Comparison of ENCODE assay signal across 8 cellular contexts in the genomic region with DNA sequence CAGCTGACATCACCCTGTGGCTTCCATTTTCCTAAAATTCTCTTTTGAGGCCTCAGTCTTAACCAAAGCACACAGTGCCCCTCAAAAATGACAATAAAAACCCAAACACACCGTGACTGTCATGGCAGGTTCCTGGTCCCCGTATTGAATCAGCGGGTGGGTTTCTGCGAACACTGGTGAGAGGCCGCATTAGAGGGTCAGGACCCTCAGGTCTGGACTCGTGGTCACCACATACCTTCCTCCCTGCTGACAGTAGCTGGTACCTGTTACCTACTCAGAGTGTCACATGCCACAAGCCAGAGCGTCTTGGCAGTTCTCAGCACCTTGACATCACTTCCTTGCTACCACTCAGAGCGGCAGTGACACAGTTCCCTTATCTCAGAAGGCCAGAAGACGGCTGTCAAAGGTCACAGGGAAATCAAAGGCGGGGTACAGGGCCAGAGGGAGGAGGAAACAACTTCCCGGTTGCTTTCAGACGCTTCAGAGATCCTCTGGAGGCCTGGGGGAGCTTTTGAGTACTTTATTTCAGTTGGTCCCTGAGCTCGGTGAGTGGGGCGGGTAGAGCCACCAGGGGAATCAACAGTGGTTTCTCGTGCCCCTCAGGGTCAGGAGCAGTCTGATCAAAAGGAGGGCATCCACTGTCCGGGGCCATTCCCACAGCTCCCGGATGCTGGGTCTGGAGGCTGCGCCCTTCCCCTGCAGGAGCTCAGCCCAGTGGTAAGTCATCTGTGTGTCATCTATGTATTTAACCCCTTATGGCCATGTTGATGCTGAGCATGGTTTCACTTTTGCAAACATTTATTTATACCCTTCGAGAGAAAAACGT. TPM values are rescaled to one million over a fixed set of nuclear protein-coding genes. Genes with fewer than 3 reads are reported as not detected.
DNase-seq lines count a peak whose midpoint lies in the region; ATAC-seq and TF ChIP-seq lines count a peak whose summit lies in the region.

A gene (minus strand): TSS at position 281 of the 826 bp plus-strand sequence.
A gene with protein sequence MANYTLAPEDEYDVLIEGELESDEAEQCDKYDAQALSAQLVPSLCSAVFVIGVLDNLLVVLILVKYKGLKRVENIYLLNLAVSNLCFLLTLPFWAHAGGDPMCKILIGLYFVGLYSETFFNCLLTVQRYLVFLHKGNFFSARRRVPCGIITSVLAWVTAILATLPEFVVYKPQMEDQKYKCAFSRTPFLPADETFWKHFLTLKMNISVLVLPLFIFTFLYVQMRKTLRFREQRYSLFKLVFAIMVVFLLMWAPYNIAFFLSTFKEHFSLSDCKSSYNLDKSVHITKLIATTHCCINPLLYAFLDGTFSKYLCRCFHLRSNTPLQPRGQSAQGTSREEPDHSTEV (plus strand): TSS at position 474 of the 826 bp plus-strand sequence. CDS start 821 bp downstream, outside the sequence.

- TF ChIP-seq POLR2A in upper lobe of left lung (IDR thresholded peaks at IDR 0.05) = peak in 3 of 4 donors; percentile 48 to 88 (median 60)

- no peaks in the 10 kb centered on the region for H3K9me3 ChIP-seq in neuronal stem cell (replicated peaks in 1 of 2; ENCODE audit: control insufficient read depth in 2 of 2, insufficient read depth in 1 of 2, low read depth in 1 of 2, low read length in 2 of 2)
- no peaks in the 10 kb centered on the region for H3K9me3 ChIP-seq in upper lobe of left lung

- peak within 1 kb of the TSS; percentile 32 for H3K4me3 ChIP-seq in AG10803 (ENCODE audit: low read length)
- no peak within 1 kb of the TSS for H3K4me3 ChIP-seq in neuronal stem cell (ENCODE audit: low read length in 2 of 2)
- H3K4me3 ChIP-seq in upper lobe of left lung = peak within 1 kb of the TSS; percentile 19 to 52 (median 36)

- peak within 1 kb of the TSS; percentile 62 for H3K23ac ChIP-seq in neuronal stem cell (ENCODE audit: low read depth, low read length, poor library complexity)

- H3K79me1 ChIP-seq in neuronal stem cell (ENCODE audit: low read depth, low read length) = no peaks in the 10 kb centered on the region

- no peak within 1 kb of the TSS for H3K4ac ChIP-seq in neuronal stem cell (ENCODE audit: low read length)

- no peak within 1 kb of the TSS for H2BK120ac ChIP-seq in neuronal stem cell (ENCODE audit: low read depth, low read length)

- H3K14ac ChIP-seq in neuronal stem cell (ENCODE audit: low read length) = no peak within 1 kb of the TSS

- H3K18ac ChIP-seq in neuronal stem cell (ENCODE audit: low read length) = no peak within 1 kb of the TSS

- no peak within 1 kb of the TSS for H4K8ac ChIP-seq in neuronal stem cell (ENCODE audit: low read depth, low read length)

- no peak within 1 kb of the TSS for H3K4me2 ChIP-seq in neuronal stem cell (ENCODE audit: insufficient read depth, low read length, poor library complexity, severe bottlenecking)

- H2BK15ac ChIP-seq in neuronal stem cell (ENCODE audit: low read length) = no peak within 1 kb of the TSS

- no peak for TF ChIP-seq CTCF in AG10803 (conservative IDR thresholded peaks at IDR 0.05; ENCODE audit: low read length)
- TF ChIP-seq CTCF in upper lobe of left lung (IDR thresholded peaks at IDR 0.05) = no peak

- no peak within 1 kb of the TSS for H2AFZ ChIP-seq in neuronal stem cell (ENCODE audit: low read length)

- H2BK12ac ChIP-seq in neuronal stem cell (ENCODE audit: low read length) = no peak within 1 kb of the TSS

- no peak within 1 kb of the TSS for H4K91ac ChIP-seq in neuronal stem cell (ENCODE audit: low read depth, low read length, poor library complexity)

- H3K27me3 ChIP-seq in neuronal stem cell (ENCODE audit: control insufficient read depth in 3 of 3, insufficient read depth in 3 of 3, low read depth in 1 of 3, low read length in 3 of 3) = peaks cover 0 to 6% (median 0%) of the 10 kb centered on the region in 3 experiments
- no peaks in the 10 kb centered on the region for H3K27me3 ChIP-seq in upper lobe of left lung

- peak in 3 of 4 donors; percentile 16 to 75 (median 55) for TF ChIP-seq EP300 in upper lobe of left lung (IDR thresholded peaks at IDR 0.05)

- H2AK5ac ChIP-seq in neuronal stem cell (ENCODE audit: low read depth, low read length) = no peak within 1 kb of the TSS

- H3K36me3 ChIP-seq in neuronal stem cell (replicated peaks in 1 of 2; ENCODE audit: control insufficient read depth in 2 of 2, insufficient read depth in 2 of 2, low read length in 2 of 2) = no peaks in the 10 kb centered on the region
- H3K36me3 ChIP-seq in upper lobe of left lung = no peaks in the 10 kb centered on the region

- ATAC-seq in upper lobe of left lung (ENCODE audit: low FRiP score in 2 of 2) = peak; percentile 86 to 90

- DNase-seq in AG10803 (ENCODE audit: low read depth) = peak; percentile 18
- peak in 75 of 76 experiments; percentile 27 to 92 (median 81) for DNase-seq in HUDEP-2 (lab: John Stamatoyannopoulos, UW; ENCODE audit: unreplicated experiment in 76 of 76)
- peak; percentile 13 to 16 for DNase-seq in activated CD4-positive, alpha-beta T cell treated with anti-CD3 and anti-CD28 coated beads, Interleukin-2, amount 50 U/mL, for 4 hours
- DNase-seq in fibroblast of gingiva (ENCODE audit: low read depth) = peak; percentile 46
- DNase-seq in neuronal stem cell (ENCODE audit: low spot score) = no peak
- peak; percentile 54 to 87 for DNase-seq in upper lobe of left lung
- no peak for DNase-seq in NK-92 (lab: John Stamatoyannopoulos, UW; ENCODE audit: unreplicated experiment)
- no peak for DNase-seq in middle frontal gyrus (ENCODE audit: extremely low spot score, low spot score)

- no CpG with 5 or more reads among the region's 20 CpGs for WGBS in neuronal stem cell (ENCODE audit: extremely low coverage in 2 of 2, insufficient read length in 2 of 2, insufficient replicate concordance in 1 of 2), 2 donors
- 23 to 29% methylated on average over 16 to 20 of the region's 20 CpGs for WGBS in upper lobe of left lung, 2 donors

- H3K4me1 ChIP-seq in neuronal stem cell (ENCODE audit: control insufficient read depth in 2 of 2, insufficient read depth in 1 of 2, low read depth in 1 of 2, low read length in 2 of 2) (peaks cover 0 to 3% of the 10 kb centered on the region in 2 donors), upper lobe of left lung (peaks cover 60 to 67% (median 62%) of the 10 kb centered on the region in 4 donors)

- H3K27ac ChIP-seq in neuronal stem cell (replicated peaks; ENCODE audit: low read length) (no peak within 1 kb of the TSS), upper lobe of left lung (peak within 1 kb of the TSS; percentile 90 to 95 (median 92))

- no peak within 1 kb of the TSS for H2BK5ac ChIP-seq in neuronal stem cell (ENCODE audit: low read length)

- H3K9ac ChIP-seq in neuronal stem cell (ENCODE audit: low read depth, low read length, poor library complexity) = no peak within 1 kb of the TSS

RNA-seq across cellular contexts. Expression of the second gene that starts in this region (rescaled TPM):
- not detected for polyA plus RNA-seq in neuronal stem cell (2013, experiment 1 of 2)
- not detected for polyA plus RNA-seq in neuronal stem cell (2013, experiment 2 of 2)
- total RNA-seq in upper lobe of left lung = 10 to 100 TPM in 4 of 6 donors, 1 to 10 TPM in 2; 4.2 to 25.5 (median 13.7) TPM

Comparison
In these comparisons a context has a peak if more than half of its experiments do, and no peak if none do; other contexts are left out.
1. DNase-seq: peak in AG10803 (single experiment), HUDEP-2 (75 of 76), activated CD4-positive, alpha-beta T cell treated with anti-CD3 and anti-CD28 coated beads, Interleukin-2, amount 50 U/mL, for 4 hours (2 of 2), fibroblast of gingiva (single experiment) and upper lobe of left lung (2 of 2); none in neuronal stem cell (single experiment), NK-92 (single experiment) and middle frontal gyrus (single experiment).
2. H3K4me3 ChIP-seq: peak in AG10803 (single experiment) and upper lobe of left lung (4 of 4); none in neuronal stem cell (0 of 2).